In the genomic region with DNA sequence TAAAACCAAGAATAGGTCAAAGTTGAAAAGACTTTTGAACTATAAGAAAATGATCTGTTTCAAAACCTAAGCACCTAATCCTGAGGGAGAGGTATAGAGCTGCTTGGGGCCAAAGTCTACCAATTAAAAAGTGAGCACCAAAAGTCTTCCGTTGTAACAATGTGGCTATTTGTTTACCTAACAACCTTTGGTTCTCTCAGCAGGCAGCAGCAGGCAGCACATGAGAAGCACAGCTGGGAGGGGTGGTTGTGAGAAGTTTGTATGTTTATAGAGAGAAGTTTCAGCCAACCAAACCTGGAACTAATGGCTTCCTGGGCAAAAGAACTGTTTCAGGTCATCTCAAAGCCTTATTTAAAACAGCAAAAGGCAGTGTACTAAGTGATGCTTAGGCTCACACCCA, we compare ENCODE assay signal across 20 cellular contexts. TPM values are rescaled to one million over a fixed set of nuclear protein-coding genes. Genes with fewer than 3 reads are reported as not detected.
A peak's percentile ranks its signal among the peaks of the same experiment; 100 is the strongest.
DNase-seq lines count a peak whose midpoint lies in the region; ATAC-seq and TF ChIP-seq lines count a peak whose summit lies in the region.
"Had no signal": no experiment of that assay in that cellular context is flagged by ENCODE, and none has a peak within 500 bp of the region (broad histone marks: within the 10 kb centered on the region; RNA-seq: fewer than 3 reads in every experiment).

No MANE protein-coding gene starts in this region.

- no peak overlapping the region for H3K27ac ChIP-seq in breast epithelium
- H3K27ac ChIP-seq: heart left ventricle, SJSA1, testis had no signal

- no peaks in the 10 kb centered on the region for H3K9me3 ChIP-seq in breast epithelium
- H3K9me3 ChIP-seq: heart left ventricle, SJSA1, spleen, testis had no signal

- DNase-seq in HuH-7 (ENCODE audit: low spot score), result peak; percentile 80
- DNase-seq in SW480 (ENCODE audit: low spot score), result peak; percentile 21
- peak; percentile 58 for DNase-seq in left lobe of liver (ENCODE audit: low spot score)
- DNase-seq in smooth muscle cell of the brain vasculature (ENCODE audit: low read depth, low spot score), result peak; percentile 29
- no peak for DNase-seq in breast epithelium (ENCODE audit: low spot score in 2 of 2)
- DNase-seq in ureter (ENCODE audit: low spot score), result no peak
- DNase-seq: activated naive CD8-positive, alpha-beta T cell treated with anti-CD3 and anti-CD28 coated beads, Interleukin-2, amount 50 U/mL, for 24 hours; effector memory CD4-positive, alpha-beta T cell; heart left ventricle; immature natural killer cell; natural killer cell; NCI-H1092; spleen; testis had no signal

- H3K4me3 ChIP-seq in breast epithelium, result no peak overlapping the region
- H3K4me3 ChIP-seq: heart left ventricle, lung, SJSA1, spleen, testis had no signal

- no peaks in the 10 kb centered on the region for H3K4me1 ChIP-seq in breast epithelium
- H3K4me1 ChIP-seq: SJSA1, testis had no signal

- peaks cover 11% of the 10 kb centered on the region for H3K36me3 ChIP-seq in breast epithelium
- H3K36me3 ChIP-seq: SJSA1 had no signal

- ATAC-seq in left lobe of liver (peak; percentile 73), HG03097 (IDR thresholded peaks at IDR 0.05; ENCODE audit: low FRiP score, unreplicated experiment) (no peak), GM21717 (IDR thresholded peaks at IDR 0.05; ENCODE audit: unreplicated experiment) (no peak)
- ATAC-seq: activated CD4-positive, CD25-positive, alpha-beta regulatory T cell treated with anti-CD3 and anti-CD28 coated beads, Interleukin-2, amount 50 U/mL, for 24 hours; activated naive CD8-positive, alpha-beta T cell treated with anti-CD3 and anti-CD28 coated beads, Interleukin-2, amount 50 U/mL, for 24 hours; activated T-helper 17 cell treated with anti-CD3 and anti-CD28 coated beads, Interleukin-2, amount 50 U/mL, for 72 hours; heart left ventricle; natural killer cell had no signal

- TF ChIP-seq CTCF in breast epithelium (IDR thresholded peaks at IDR 0.05), result no peak

- intact Hi-C loops in breast epithelium (cut with DNase I; ENCODE audit: low total_unique reads), result no loop called here

- no peaks in the 10 kb centered on the region for H3K27me3 ChIP-seq in breast epithelium
- H3K27me3 ChIP-seq: heart left ventricle, SJSA1, spleen, testis had no signal

- no peak for TF ChIP-seq POLR2A in breast epithelium (IDR thresholded peaks at IDR 0.05)

RNA-seq across cellular contexts. Expression of a gene that starts 59.8 kb away (rescaled TPM):
- total RNA-seq in left lobe of liver (107 TPM), breast epithelium (100 to 1,000 TPM in 2 of 3 donors, 10 to 100 TPM in 1; 73.5 to 143 (median 105) TPM), ureter (142 TPM)

Comparison
In these comparisons a context has a peak if more than half of its experiments do, and no peak if none do; other contexts are left out.
1. DNase-seq: peak in HuH-7 (single experiment), SW480 (single experiment), left lobe of liver (single experiment) and smooth muscle cell of the brain vasculature (single experiment); none in breast epithelium (0 of 2) and ureter (single experiment).